ENCODE assay signal across 8 cellular contexts in the genomic region with DNA sequence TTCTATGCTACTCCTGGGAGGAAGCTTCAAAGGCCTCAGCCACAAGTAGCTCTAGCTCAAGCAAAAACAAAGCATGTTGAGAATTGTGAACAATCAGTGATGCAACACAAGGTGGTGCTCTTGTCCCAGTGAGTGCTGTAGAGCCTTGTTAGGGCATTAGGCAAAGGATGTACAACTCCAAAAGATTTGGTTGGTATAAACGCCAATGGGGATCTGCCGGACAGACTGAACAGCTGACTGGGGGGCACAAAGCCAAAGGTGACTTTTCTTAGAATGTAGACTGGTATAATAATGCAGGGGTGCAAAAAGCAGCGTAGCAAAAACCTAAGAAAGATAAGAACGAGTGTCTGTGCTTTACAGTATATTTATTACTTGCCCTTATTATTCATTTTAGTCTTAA.
DNase-seq lines count a peak whose midpoint lies in the region; ATAC-seq, FAIRE-seq and TF ChIP-seq lines count a peak whose summit lies in the region.

No MANE protein-coding gene starts in this region.

- no peak overlapping the region for H3K9ac ChIP-seq in K562 (ENCODE audit: insufficient read depth in 1 of 2, low read depth in 2 of 2, low read length in 2 of 2)

- H3K4me3 ChIP-seq in K562, result no peak overlapping the region
- H3K4me3 ChIP-seq in naive thymus-derived CD4-positive, alpha-beta T cell (ENCODE audit: low read length), result no peak overlapping the region

- FAIRE-seq in K562 (lab: Jason Lieb, UNC), result peak; percentile 93

- H3K9me3 ChIP-seq in K562 (replicated peaks; ENCODE audit: control insufficient read depth, insufficient read depth, low read depth, low read length), result no peaks in the 10 kb centered on the region
- no peaks in the 10 kb centered on the region for H3K9me3 ChIP-seq in naive thymus-derived CD4-positive, alpha-beta T cell (ENCODE audit: control insufficient read depth in 2 of 3, low read length in 3 of 3)

- ATAC-seq in activated T-cell treated with anti-CD3 and anti-CD28 coated beads, Interleukin-2, amount 50 U/mL, for 72 hours (replicated peaks in 1 of 2), result peak in 1 of 2 donors; percentile 44
- ATAC-seq in activated T-cell treated with anti-CD3 and anti-CD28 coated beads, Interleukin-2, amount 50 U/mL, for 4 hours, result no peak
- peak; percentile 70 for ATAC-seq in HG03066 (IDR thresholded peaks at IDR 0.05; ENCODE audit: low read depth, unreplicated experiment)
- ATAC-seq in K562, result peak; percentile 93
- peak; percentile 87 for ATAC-seq in left colon
- no peak for ATAC-seq in HG03521 (IDR thresholded peaks at IDR 0.05; ENCODE audit: unreplicated experiment)
- no peak for ATAC-seq in naive thymus-derived CD4-positive, alpha-beta T cell

- TF ChIP-seq CTCF in K562 (IDR thresholded peaks at IDR 0.05 in 2 of 3, conservative IDR thresholded peaks at IDR 0.05 in 1 of 3; ENCODE audit: insufficient read depth in 2 of 3, low read depth in 1 of 3, low read length in 3 of 3), result peak; percentile 65 to 84 (median 83)

- no peak overlapping the region for H3K27ac Mint-ChIP-seq in activated T-cell treated with anti-CD3 and anti-CD28 coated beads, Interleukin-2, amount 50 U/mL, for 72 hours
- no peak overlapping the region for H3K27ac Mint-ChIP-seq in naive thymus-derived CD4-positive, alpha-beta T cell

- no peak overlapping the region for H3K27ac ChIP-seq in K562 (ENCODE audit: extremely low read depth, low read depth, low read length)
- no peak overlapping the region for H3K27ac ChIP-seq in naive thymus-derived CD4-positive, alpha-beta T cell (ENCODE audit: low read depth, low read length)

- no peaks in the 10 kb centered on the region for H3K79me2 ChIP-seq in K562 (ENCODE audit: control insufficient read depth, insufficient read depth, low read length)

- no peaks in the 10 kb centered on the region for H4K20me1 ChIP-seq in K562 (replicated peaks; ENCODE audit: control insufficient read depth, insufficient read depth, low read length)

- CTCF ChIA-PET in K562 (lab: Yijun Ruan, JAX; ENCODE audit: low intra/inter-chr PET ratio), result interaction anchor here (0.8 to 2.6 kb wide), 4 partner anchors 30 to 793 kb away, joined by 3 to 19 read pairs (median 8); no protein-coding TSS in a partner anchor
- CTCF ChIA-PET in naive thymus-derived CD4-positive, alpha-beta T cell (lab: Charles Lee), result no interaction called here

- H3K27me3 Mint-ChIP-seq in activated T-cell treated with anti-CD3 and anti-CD28 coated beads, Interleukin-2, amount 50 U/mL, for 72 hours (ENCODE audit: low read depth), result no peaks in the 10 kb centered on the region
- peaks cover 5% of the 10 kb centered on the region for H3K27me3 Mint-ChIP-seq in activated T-cell treated with anti-CD3 and anti-CD28 coated beads, Interleukin-2, amount 50 U/mL, for 4 hours (ENCODE audit: low read depth)
- H3K27me3 Mint-ChIP-seq in naive thymus-derived CD4-positive, alpha-beta T cell, result peaks cover 0 to 11% (median 6%) of the 10 kb centered on the region in 5 donors

- intact Hi-C loops in K562 (cut with micrococcal nuclease), result loop anchor here (1.0 to 5.0 kb wide), 5 partner anchors 91 to 793 kb away; no protein-coding TSS in a partner anchor
- intact Hi-C loops in left colon (cut with DNase I, micrococcal nuclease), result no loop called here
- intact Hi-C loops in naive thymus-derived CD4-positive, alpha-beta T cell (cut with micrococcal nuclease), result loop anchor here in 1 of 2 donors (2.0 kb wide), 1 partner anchor 105 kb away; no protein-coding TSS in a partner anchor

- H3K9me1 ChIP-seq in K562 (ENCODE audit: control insufficient read depth, insufficient read depth, low read length), result no peaks in the 10 kb centered on the region

- TF ChIP-seq RAD21 in K562 (CRISPR knock-in tag; conservative IDR thresholded peaks at IDR 0.05 in 1 of 2, IDR thresholded peaks at IDR 0.05 in 1 of 2), result peak; percentile 88 to 91

- H3K4me3 Mint-ChIP-seq in activated T-cell treated with anti-CD3 and anti-CD28 coated beads, Interleukin-2, amount 50 U/mL, for 72 hours, result no peak overlapping the region
- H3K4me3 Mint-ChIP-seq in activated T-cell treated with anti-CD3 and anti-CD28 coated beads, Interleukin-2, amount 50 U/mL, for 4 hours, result no peak overlapping the region
- H3K4me3 Mint-ChIP-seq in naive thymus-derived CD4-positive, alpha-beta T cell, result no peak overlapping the region

- in situ Hi-C loops in K562 (cut with MboI), result loop anchor here (5.0 kb wide), 1 partner anchor 316 kb away; no protein-coding TSS in a partner anchor

- H3K36me3 ChIP-seq in K562 (ENCODE audit: control insufficient read depth, insufficient read depth, low read length), result no peaks in the 10 kb centered on the region
- no peaks in the 10 kb centered on the region for H3K36me3 ChIP-seq in naive thymus-derived CD4-positive, alpha-beta T cell (ENCODE audit: control insufficient read depth in 2 of 3, insufficient read depth in 3 of 3, low read length in 3 of 3)

- no TSS peak for BruUV-seq in K562 (replicated peaks; lab: Mats Ljungman, UMichigan)

- H3K27me3 ChIP-seq in K562 (ENCODE audit: control insufficient read depth in 2 of 2, insufficient read depth in 2 of 2, low read length in 2 of 2), result no peaks in the 10 kb centered on the region
- H3K27me3 ChIP-seq in naive thymus-derived CD4-positive, alpha-beta T cell (ENCODE audit: control insufficient read depth in 2 of 2, insufficient read depth in 2 of 2, low read length in 2 of 2), result no peaks in the 10 kb centered on the region

- no peak for TF ChIP-seq POLR2A in K562 (conservative IDR thresholded peaks at IDR 0.05)

- H3K4me1 Mint-ChIP-seq in activated T-cell treated with anti-CD3 and anti-CD28 coated beads, Interleukin-2, amount 50 U/mL, for 72 hours (ENCODE audit: low read depth), result no peaks in the 10 kb centered on the region
- no peaks in the 10 kb centered on the region for H3K4me1 Mint-ChIP-seq in activated T-cell treated with anti-CD3 and anti-CD28 coated beads, Interleukin-2, amount 50 U/mL, for 4 hours (ENCODE audit: low read depth)
- H3K4me1 Mint-ChIP-seq in naive thymus-derived CD4-positive, alpha-beta T cell, result no peaks in the 10 kb centered on the region

- no peak for TF ChIP-seq EP300 in K562 (IDR thresholded peaks at IDR 0.05; ENCODE audit: low read length)

- peaks cover 0 to 2% of the 10 kb centered on the region in 2 experiments; a peak in 1 of 5 replicates for H3K4me1 ChIP-seq in K562 (replicated peaks in 1 of 2; ENCODE audit: control insufficient read depth in 2 of 2, insufficient read depth in 2 of 2, low read length in 2 of 2)
- no peaks in the 10 kb centered on the region for H3K4me1 ChIP-seq in naive thymus-derived CD4-positive, alpha-beta T cell (ENCODE audit: control insufficient read depth in 2 of 2, insufficient read depth in 2 of 2, low read length in 2 of 2)

- 20% methylated on average over 4 of the region's 4 CpGs for WGBS in K562 (ENCODE audit: insufficient coverage, low coverage, missing lambda C conversion rate)

- peak; percentile 4 to 16 for DNase-seq in activated T-cell treated with anti-CD3 and anti-CD28 coated beads, Interleukin-2, amount 50 U/mL, for 72 hours
- no peak for DNase-seq in activated T-cell treated with anti-CD3 and anti-CD28 coated beads, Interleukin-2, amount 50 U/mL, for 4 hours
- DNase-seq in NCI-H446 treated with DMSO at 0.1 percent for 48 hours (lab: John Stamatoyannopoulos, UW), result peak; percentile 20
- DNase-seq in K562 (ENCODE audit: extremely low read depth in 1 of 4, low spot score in 3 of 4), result peak; percentile 12 to 67 (median 20)
- peak in 1 of 2 donors; percentile 15 for DNase-seq in left colon
- no peak for DNase-seq in naive thymus-derived CD4-positive, alpha-beta T cell

- H3K36me3 Mint-ChIP-seq in activated T-cell treated with anti-CD3 and anti-CD28 coated beads, Interleukin-2, amount 50 U/mL, for 72 hours (ENCODE audit: insufficient read depth in 2 of 2), result no peaks in the 10 kb centered on the region
- no peaks in the 10 kb centered on the region for H3K36me3 Mint-ChIP-seq in activated T-cell treated with anti-CD3 and anti-CD28 coated beads, Interleukin-2, amount 50 U/mL, for 4 hours (ENCODE audit: insufficient read depth)
- no peaks in the 10 kb centered on the region for H3K36me3 Mint-ChIP-seq in naive thymus-derived CD4-positive, alpha-beta T cell

- no peak overlapping the region for H3K4me2 ChIP-seq in K562 (ENCODE audit: insufficient read depth, low read length)

- POLR2A ChIA-PET in K562 (lab: Yijun Ruan, JAX), result no interaction called here
- POLR2A ChIA-PET in naive thymus-derived CD4-positive, alpha-beta T cell (lab: Charles Lee), result no interaction called here

- no peak overlapping the region for H2AFZ ChIP-seq in K562 (ENCODE audit: low read depth, low read length)

- no peaks in the 10 kb centered on the region for H3K9me3 Mint-ChIP-seq in activated T-cell treated with anti-CD3 and anti-CD28 coated beads, Interleukin-2, amount 50 U/mL, for 72 hours
- H3K9me3 Mint-ChIP-seq in activated T-cell treated with anti-CD3 and anti-CD28 coated beads, Interleukin-2, amount 50 U/mL, for 4 hours, result no peaks in the 10 kb centered on the region
- peaks cover 0 to 5% (median 0%) of the 10 kb centered on the region in 11 donors for H3K9me3 Mint-ChIP-seq in naive thymus-derived CD4-positive, alpha-beta T cell

TF ChIP-seq in K562, 482 proteins besides CTCF, POLR2A, EP300 and RAD21 (continues in another document):
- no peak for TF ChIP-seq CEBPG (CRISPR knock-in tag; IDR thresholded peaks at IDR 0.05)
- TF ChIP-seq CEBPG (tag; conservative IDR thresholded peaks at IDR 0.05 in 1 of 2, IDR thresholded peaks at IDR 0.05 in 1 of 2), result peak in 1 of 2 experiments; percentile 52; a peak in 1 of 4 replicates
- peak; percentile 57 for TF ChIP-seq CC2D1A (IDR thresholded peaks at IDR 0.05)
- TF ChIP-seq ZNF175 (CRISPR knock-in tag; IDR thresholded peaks at IDR 0.05; ENCODE audit: low read depth), result no peak
- TF ChIP-seq ZHX1 (conservative IDR thresholded peaks at IDR 0.05; ENCODE audit: low read length), result no peak
- peak; percentile 80 for TF ChIP-seq SMC3 (conservative IDR thresholded peaks at IDR 0.05; ENCODE audit: insufficient read depth, low read depth, low read length)

Comparison
In these comparisons a context has a peak if more than half of its experiments do, and no peak if none do; other contexts are left out.
1. DNase-seq: peak in activated T-cell treated with anti-CD3 and anti-CD28 coated beads, Interleukin-2, amount 50 U/mL, for 72 hours (2 of 2), NCI-H446 treated with DMSO at 0.1 percent for 48 hours (single experiment) and K562 (4 of 4); none in activated T-cell treated with anti-CD3 and anti-CD28 coated beads, Interleukin-2, amount 50 U/mL, for 4 hours (single experiment) and naive thymus-derived CD4-positive, alpha-beta T cell (0 of 9).
2. ATAC-seq: peak in HG03066 (single experiment), K562 (single experiment) and left colon (single experiment); none in activated T-cell treated with anti-CD3 and anti-CD28 coated beads, Interleukin-2, amount 50 U/mL, for 4 hours (0 of 2), HG03521 (single experiment) and naive thymus-derived CD4-positive, alpha-beta T cell (single experiment).